ENCODE assay signal across 8 cellular contexts in the genomic region with DNA sequence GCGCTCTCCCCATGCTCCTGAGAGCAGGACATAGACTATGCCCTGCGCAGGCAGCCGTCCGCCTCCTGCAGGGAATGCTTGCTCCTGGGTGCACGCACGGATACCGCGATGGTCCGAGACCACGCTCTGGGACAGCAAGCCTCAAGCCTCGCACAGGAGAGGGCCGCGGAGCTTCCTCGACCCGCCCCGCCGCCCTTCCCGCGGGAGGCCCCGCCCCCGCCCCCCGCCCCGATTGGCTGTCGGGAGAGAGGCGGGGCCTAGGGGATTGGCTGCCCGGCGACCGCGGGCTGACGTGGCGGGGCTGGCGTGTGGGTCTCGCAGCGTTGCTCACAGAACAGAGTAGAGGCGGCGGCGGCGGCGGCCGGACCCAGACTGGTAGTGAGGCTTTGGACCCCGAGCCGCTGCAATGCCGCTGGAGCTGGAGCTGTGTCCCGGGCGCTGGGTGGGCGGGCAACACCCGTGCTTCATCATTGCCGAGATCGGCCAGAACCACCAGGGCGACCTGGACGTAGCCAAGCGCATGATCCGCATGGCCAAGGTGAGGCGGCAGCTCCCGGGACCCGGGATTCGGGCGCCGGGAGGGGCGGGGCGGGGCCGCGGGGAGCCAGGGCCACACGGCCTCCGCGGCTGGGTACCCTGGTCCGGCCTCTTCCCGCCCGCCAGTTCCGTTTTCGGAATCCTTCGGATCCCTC. TPM values are rescaled to one million over a fixed set of nuclear protein-coding genes. Genes with fewer than 3 reads are reported as not detected.
DNase-seq lines count a peak whose midpoint lies in the region; ATAC-seq lines count a peak whose summit lies in the region.

A gene with protein sequence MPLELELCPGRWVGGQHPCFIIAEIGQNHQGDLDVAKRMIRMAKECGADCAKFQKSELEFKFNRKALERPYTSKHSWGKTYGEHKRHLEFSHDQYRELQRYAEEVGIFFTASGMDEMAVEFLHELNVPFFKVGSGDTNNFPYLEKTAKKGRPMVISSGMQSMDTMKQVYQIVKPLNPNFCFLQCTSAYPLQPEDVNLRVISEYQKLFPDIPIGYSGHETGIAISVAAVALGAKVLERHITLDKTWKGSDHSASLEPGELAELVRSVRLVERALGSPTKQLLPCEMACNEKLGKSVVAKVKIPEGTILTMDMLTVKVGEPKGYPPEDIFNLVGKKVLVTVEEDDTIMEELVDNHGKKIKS (plus strand): TSS at position 330 of the 692 bp plus-strand sequence. CDS start 77 bp downstream, at position 407.

- peaks cover 23% of the 10 kb centered on the region for H3K36me3 Mint-ChIP-seq in effector memory CD8-positive, alpha-beta T cell (ENCODE audit: insufficient read depth)
- peaks cover 4% of the 10 kb centered on the region for H3K36me3 Mint-ChIP-seq in memory B cell

- no peaks in the 10 kb centered on the region for H3K27me3 Mint-ChIP-seq in effector memory CD8-positive, alpha-beta T cell
- no peaks in the 10 kb centered on the region for H3K27me3 Mint-ChIP-seq in memory B cell

- ATAC-seq in GM21367 (IDR thresholded peaks at IDR 0.05; ENCODE audit: unreplicated experiment) (peak; percentile 84), memory B cell (ENCODE audit: low read depth) (peak; percentile 94)
- peak; percentile 93 for ATAC-seq in effector memory CD8-positive, alpha-beta T cell (replicated peaks)

- peak within 1 kb of the TSS; percentile 91 to 95 for H3K4me3 Mint-ChIP-seq in effector memory CD8-positive, alpha-beta T cell
- peak within 1 kb of the TSS; percentile 91 for H3K4me3 Mint-ChIP-seq in memory B cell

- H3K9me3 Mint-ChIP-seq in effector memory CD8-positive, alpha-beta T cell, result no peaks in the 10 kb centered on the region
- H3K9me3 Mint-ChIP-seq in memory B cell, result no peaks in the 10 kb centered on the region

- H3K4me1 Mint-ChIP-seq in effector memory CD8-positive, alpha-beta T cell (ENCODE audit: low read depth in 2 of 2), result peaks cover 10 to 11% of the 10 kb centered on the region in 2 donors
- peaks cover 11% of the 10 kb centered on the region for H3K4me1 Mint-ChIP-seq in memory B cell

- H3K27ac Mint-ChIP-seq in effector memory CD8-positive, alpha-beta T cell, result peak within 1 kb of the TSS; percentile 89 to 93
- peak within 1 kb of the TSS; percentile 89 for H3K27ac Mint-ChIP-seq in memory B cell

- DNase-seq in COR-L47 (lab: John Stamatoyannopoulos, UW), result peak; percentile 87
- DNase-seq in HT1080 (ENCODE audit: low read depth), result peak; percentile 98
- peak; percentile 89 for DNase-seq in NOMO-1 treated with dmso at 0.1 percent for 144 hours (lab: John Stamatoyannopoulos, UW; ENCODE audit: unreplicated experiment)
- peak; percentile 80 to 85 (median 84) for DNase-seq in activated CD8-positive, alpha-beta memory T cell treated with anti-CD3 and anti-CD28 coated beads for 48 hours (ENCODE audit: low read depth in 2 of 3, low spot score in 2 of 3)
- DNase-seq in effector memory CD8-positive, alpha-beta T cell, result peak; percentile 85 to 88 (median 87)
- DNase-seq in memory B cell (ENCODE audit: low spot score in 2 of 2), result peak; percentile 85 to 86
- DNase-seq in stimulated activated CD8-positive, alpha-beta memory T cell treated with anti-CD3 and anti-CD28 coated beads, Interleukin-12 subunit alpha, Interleukin-12 subunit beta, amount 100 ng/mL, for 1 hour (ENCODE audit: low read depth), result peak; percentile 85

RNA-seq across cellular contexts. Expression of the gene that starts here (rescaled TPM):
- total RNA-seq in HT1080 (2014; rRNA removed; shearing (Covaris generic)), result 92.2 and 93.3 TPM in 2 replicates
- polyA plus RNA-seq in HT1080 (2015; cell fraction: cytosol; rRNA removed), result 59.2 and 68.4 TPM in 2 replicates
- 45.9 and 50.4 TPM in 2 replicates for polyA plus RNA-seq in HT1080 (2015; cell fraction: nucleus; rRNA removed)

Comparison
In these comparisons a context has a peak if more than half of its experiments do, and no peak if none do; other contexts are left out.
1. Peak in every context shown above with its lines: DNase-seq and ATAC-seq.